Comparison of ENCODE assay signal across 1 cellular context in the genomic region with DNA sequence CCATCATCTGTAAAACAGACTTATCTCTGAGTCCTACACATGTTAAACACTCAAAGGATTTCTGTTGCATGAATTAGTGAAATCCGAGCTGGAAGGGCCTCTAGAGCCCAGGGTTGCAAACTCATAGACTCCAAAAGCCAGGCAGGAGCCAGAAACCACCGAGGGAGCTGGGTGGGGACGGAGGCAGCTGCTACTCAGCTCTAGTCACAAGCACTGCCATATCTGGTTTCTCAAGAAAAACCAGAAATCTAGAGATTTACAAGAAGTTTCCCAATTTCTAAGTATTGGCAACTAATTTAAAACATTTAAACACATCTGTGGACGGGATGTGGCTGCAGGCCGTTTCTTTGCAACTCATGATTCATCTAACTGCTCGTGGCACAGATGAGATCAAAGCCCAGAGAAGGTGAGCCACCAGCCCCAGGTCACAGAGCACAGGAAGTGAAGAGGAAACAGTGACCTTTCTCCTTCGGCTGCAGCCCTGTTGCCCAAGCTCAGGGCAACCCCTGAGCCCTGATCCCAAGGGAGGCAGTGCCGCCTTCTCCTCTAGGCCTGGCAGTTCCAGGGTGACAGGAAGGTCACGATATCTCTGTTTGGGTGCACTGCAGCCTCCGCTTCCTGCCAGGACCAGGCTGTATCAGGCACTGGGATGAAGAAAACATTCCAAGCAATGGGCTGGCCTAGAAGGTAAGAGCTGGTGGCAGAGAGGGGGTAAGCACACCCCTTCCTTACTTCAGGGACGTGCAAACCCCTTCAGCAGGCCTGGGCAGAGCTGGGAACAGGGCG.
TF ChIP-seq lines count a peak whose summit lies in the region.

No MANE protein-coding gene starts in this region.

TF ChIP-seq in GM23338, 12 proteins besides CTCF, POLR2A, EP300 and RAD21 (continued from another document):
- no peak for TF ChIP-seq ZNF114 (CRISPR knock-in tag; IDR thresholded peaks at IDR 0.05)
- TF ChIP-seq EZH2 (IDR thresholded peaks at IDR 0.05; ENCODE audit: low read depth, unreplicated experiment): no peak
- no peak for TF ChIP-seq NANOG (IDR thresholded peaks at IDR 0.05; ENCODE audit: borderline replicate concordance)
- TF ChIP-seq ZNF331 (CRISPR knock-in tag; IDR thresholded peaks at IDR 0.05; ENCODE audit: low read depth): no peak
